Comparison of ENCODE assay signal across 16 cellular contexts in the genomic region with DNA sequence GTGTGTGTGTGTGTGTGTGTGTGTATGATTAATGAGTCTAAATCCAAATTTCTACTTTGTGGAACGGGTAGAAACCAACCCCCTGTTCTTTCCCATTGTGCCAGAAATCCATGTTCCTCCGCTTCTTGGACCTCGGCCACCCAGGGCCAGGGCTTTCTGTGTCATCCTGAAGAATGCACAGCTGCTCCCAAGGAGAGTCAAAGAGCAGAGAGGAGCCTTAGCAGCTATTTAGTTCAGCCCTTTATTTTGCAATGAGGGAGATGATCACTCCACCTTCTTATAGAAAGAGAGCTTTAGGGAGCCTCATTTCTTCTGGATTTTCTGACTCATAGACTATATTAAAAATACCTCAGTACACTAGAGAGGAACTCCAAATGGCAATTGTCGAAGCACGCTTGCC.
DNase-seq lines count a peak whose midpoint lies in the region; ATAC-seq and TF ChIP-seq lines count a peak whose summit lies in the region.
"Had no signal": no experiment of that assay in that cellular context is flagged by ENCODE, and none has a peak within 500 bp of the region (broad histone marks: within the 10 kb centered on the region; RNA-seq: fewer than 3 reads in every experiment).

No MANE protein-coding gene starts in this region.

- H2AFZ ChIP-seq in GM23338: no peak overlapping the region

- no peaks in the 10 kb centered on the region; the same call in 1 of the 2 replicates for H3K9me2 ChIP-seq in GM23338 (ENCODE audit: insufficient read depth)

- H3K27ac Mint-ChIP-seq in GM23338: peak overlapping the region; percentile 66
- H3K27ac Mint-ChIP-seq: CD4-positive, CD25-positive, alpha-beta regulatory T cell had no signal

- H3K4me3 ChIP-seq in GM23338 (no peak overlapping the region), upper lobe of right lung (no peak overlapping the region)
- H3K4me3 ChIP-seq: esophagus squamous epithelium, Peyer's patch had no signal

- TF ChIP-seq CTCF in GM23338 (conservative IDR thresholded peaks at IDR 0.05; ENCODE audit: low read depth in 2 of 2) (no peak), upper lobe of right lung (IDR thresholded peaks at IDR 0.05) (no peak)

- no peaks in the 10 kb centered on the region for H3K9me3 ChIP-seq in upper lobe of right lung
- H3K9me3 ChIP-seq: Peyer's patch had no signal

- intact Hi-C loops in upper lobe of right lung (cut with DNase I): no loop called here

- no peaks in the 10 kb centered on the region for H3K36me3 ChIP-seq in GM23338 (ENCODE audit: insufficient read depth)
- no peaks in the 10 kb centered on the region for H3K36me3 ChIP-seq in upper lobe of right lung
- H3K36me3 ChIP-seq: esophagus squamous epithelium, Peyer's patch, WERI-Rb-1 had no signal

- H3K4me2 ChIP-seq in GM23338: no peak overlapping the region

- no peak overlapping the region for H3K4me3 Mint-ChIP-seq in GM23338
- H3K4me3 Mint-ChIP-seq: CD4-positive, CD25-positive, alpha-beta regulatory T cell had no signal

- no peak; the same call in 2 of the 3 replicates for ATAC-seq in GM23338
- ATAC-seq in upper lobe of right lung: no peak
- ATAC-seq: HepG2, left lobe of liver had no signal

- H3K27me3 ChIP-seq in GM23338 (ENCODE audit: insufficient read depth): no peaks in the 10 kb centered on the region
- peaks cover 8% of the 10 kb centered on the region for H3K27me3 ChIP-seq in upper lobe of right lung
- H3K27me3 ChIP-seq: Peyer's patch had no signal

- H3F3A ChIP-seq in GM23338 (replicated peaks; ENCODE audit: low read depth): no peaks in the 10 kb centered on the region

- H3K9me3 Mint-ChIP-seq in GM23338: no peaks in the 10 kb centered on the region; the same call in 2 of the 3 replicates

- H4K20me1 ChIP-seq in GM23338 (replicated peaks; ENCODE audit: insufficient read depth): no peaks in the 10 kb centered on the region

- H3K4me1 Mint-ChIP-seq in GM23338: peaks cover 41% of the 10 kb centered on the region
- H3K4me1 Mint-ChIP-seq: CD4-positive, CD25-positive, alpha-beta regulatory T cell had no signal

- H3K27me3 Mint-ChIP-seq in GM23338 (ENCODE audit: insufficient read depth, low read depth, poor library complexity): peaks cover 6% of the 10 kb centered on the region

- H3K27ac ChIP-seq in GM23338 (ENCODE audit: low read depth): no peak overlapping the region
- no peak overlapping the region for H3K27ac ChIP-seq in upper lobe of right lung
- H3K27ac ChIP-seq: esophagus squamous epithelium, Peyer's patch, WERI-Rb-1 had no signal

- H3K36me3 Mint-ChIP-seq in GM23338 (ENCODE audit: low read depth): no peaks in the 10 kb centered on the region

- DNase-seq in GM23338 (ENCODE audit: low spot score) (no peak), amniotic epithelial cell (ENCODE audit: low read depth) (peak; percentile 48), fibroblast of the conjunctiva (ENCODE audit: low read depth) (peak; percentile 39), ureter (ENCODE audit: low spot score) (peak; percentile 8), upper lobe of right lung (no peak), DMS153 treated with DMSO at 0.1 percent for 48 hours (lab: John Stamatoyannopoulos, UW; ENCODE audit: unreplicated experiment) (no peak), NCI-H1436 treated with DMSO at 0.1 percent for 48 hours (lab: John Stamatoyannopoulos, UW) (no peak)
- DNase-seq: activated effector memory CD4-positive, alpha-beta T cell treated with anti-CD3 and anti-CD28 coated beads, Interleukin-2, amount 50 U/mL, for 16 hours; aorta; CD4-positive, CD25-positive, alpha-beta regulatory T cell; esophagus squamous epithelium; NCI-H82; Peyer's patch; WERI-Rb-1 had no signal

- H3K79me2 ChIP-seq in GM23338 (replicated peaks; ENCODE audit: insufficient read depth): no peaks in the 10 kb centered on the region

- peaks cover 14% of the 10 kb centered on the region for H3K4me1 ChIP-seq in GM23338 (ENCODE audit: insufficient read depth)
- H3K4me1 ChIP-seq in upper lobe of right lung: no peaks in the 10 kb centered on the region
- H3K4me1 ChIP-seq: Peyer's patch had no signal

TF ChIP-seq in GM23338, 12 proteins besides CTCF, POLR2A, EP300 and RAD21 (continues in another document):
- TF ChIP-seq POLR2AphosphoS5 (IDR thresholded peaks at IDR 0.05; ENCODE audit: low read depth): no peak
- no peak for TF ChIP-seq ZNF114 (CRISPR knock-in tag; IDR thresholded peaks at IDR 0.05)
- TF ChIP-seq, protein P1, sequence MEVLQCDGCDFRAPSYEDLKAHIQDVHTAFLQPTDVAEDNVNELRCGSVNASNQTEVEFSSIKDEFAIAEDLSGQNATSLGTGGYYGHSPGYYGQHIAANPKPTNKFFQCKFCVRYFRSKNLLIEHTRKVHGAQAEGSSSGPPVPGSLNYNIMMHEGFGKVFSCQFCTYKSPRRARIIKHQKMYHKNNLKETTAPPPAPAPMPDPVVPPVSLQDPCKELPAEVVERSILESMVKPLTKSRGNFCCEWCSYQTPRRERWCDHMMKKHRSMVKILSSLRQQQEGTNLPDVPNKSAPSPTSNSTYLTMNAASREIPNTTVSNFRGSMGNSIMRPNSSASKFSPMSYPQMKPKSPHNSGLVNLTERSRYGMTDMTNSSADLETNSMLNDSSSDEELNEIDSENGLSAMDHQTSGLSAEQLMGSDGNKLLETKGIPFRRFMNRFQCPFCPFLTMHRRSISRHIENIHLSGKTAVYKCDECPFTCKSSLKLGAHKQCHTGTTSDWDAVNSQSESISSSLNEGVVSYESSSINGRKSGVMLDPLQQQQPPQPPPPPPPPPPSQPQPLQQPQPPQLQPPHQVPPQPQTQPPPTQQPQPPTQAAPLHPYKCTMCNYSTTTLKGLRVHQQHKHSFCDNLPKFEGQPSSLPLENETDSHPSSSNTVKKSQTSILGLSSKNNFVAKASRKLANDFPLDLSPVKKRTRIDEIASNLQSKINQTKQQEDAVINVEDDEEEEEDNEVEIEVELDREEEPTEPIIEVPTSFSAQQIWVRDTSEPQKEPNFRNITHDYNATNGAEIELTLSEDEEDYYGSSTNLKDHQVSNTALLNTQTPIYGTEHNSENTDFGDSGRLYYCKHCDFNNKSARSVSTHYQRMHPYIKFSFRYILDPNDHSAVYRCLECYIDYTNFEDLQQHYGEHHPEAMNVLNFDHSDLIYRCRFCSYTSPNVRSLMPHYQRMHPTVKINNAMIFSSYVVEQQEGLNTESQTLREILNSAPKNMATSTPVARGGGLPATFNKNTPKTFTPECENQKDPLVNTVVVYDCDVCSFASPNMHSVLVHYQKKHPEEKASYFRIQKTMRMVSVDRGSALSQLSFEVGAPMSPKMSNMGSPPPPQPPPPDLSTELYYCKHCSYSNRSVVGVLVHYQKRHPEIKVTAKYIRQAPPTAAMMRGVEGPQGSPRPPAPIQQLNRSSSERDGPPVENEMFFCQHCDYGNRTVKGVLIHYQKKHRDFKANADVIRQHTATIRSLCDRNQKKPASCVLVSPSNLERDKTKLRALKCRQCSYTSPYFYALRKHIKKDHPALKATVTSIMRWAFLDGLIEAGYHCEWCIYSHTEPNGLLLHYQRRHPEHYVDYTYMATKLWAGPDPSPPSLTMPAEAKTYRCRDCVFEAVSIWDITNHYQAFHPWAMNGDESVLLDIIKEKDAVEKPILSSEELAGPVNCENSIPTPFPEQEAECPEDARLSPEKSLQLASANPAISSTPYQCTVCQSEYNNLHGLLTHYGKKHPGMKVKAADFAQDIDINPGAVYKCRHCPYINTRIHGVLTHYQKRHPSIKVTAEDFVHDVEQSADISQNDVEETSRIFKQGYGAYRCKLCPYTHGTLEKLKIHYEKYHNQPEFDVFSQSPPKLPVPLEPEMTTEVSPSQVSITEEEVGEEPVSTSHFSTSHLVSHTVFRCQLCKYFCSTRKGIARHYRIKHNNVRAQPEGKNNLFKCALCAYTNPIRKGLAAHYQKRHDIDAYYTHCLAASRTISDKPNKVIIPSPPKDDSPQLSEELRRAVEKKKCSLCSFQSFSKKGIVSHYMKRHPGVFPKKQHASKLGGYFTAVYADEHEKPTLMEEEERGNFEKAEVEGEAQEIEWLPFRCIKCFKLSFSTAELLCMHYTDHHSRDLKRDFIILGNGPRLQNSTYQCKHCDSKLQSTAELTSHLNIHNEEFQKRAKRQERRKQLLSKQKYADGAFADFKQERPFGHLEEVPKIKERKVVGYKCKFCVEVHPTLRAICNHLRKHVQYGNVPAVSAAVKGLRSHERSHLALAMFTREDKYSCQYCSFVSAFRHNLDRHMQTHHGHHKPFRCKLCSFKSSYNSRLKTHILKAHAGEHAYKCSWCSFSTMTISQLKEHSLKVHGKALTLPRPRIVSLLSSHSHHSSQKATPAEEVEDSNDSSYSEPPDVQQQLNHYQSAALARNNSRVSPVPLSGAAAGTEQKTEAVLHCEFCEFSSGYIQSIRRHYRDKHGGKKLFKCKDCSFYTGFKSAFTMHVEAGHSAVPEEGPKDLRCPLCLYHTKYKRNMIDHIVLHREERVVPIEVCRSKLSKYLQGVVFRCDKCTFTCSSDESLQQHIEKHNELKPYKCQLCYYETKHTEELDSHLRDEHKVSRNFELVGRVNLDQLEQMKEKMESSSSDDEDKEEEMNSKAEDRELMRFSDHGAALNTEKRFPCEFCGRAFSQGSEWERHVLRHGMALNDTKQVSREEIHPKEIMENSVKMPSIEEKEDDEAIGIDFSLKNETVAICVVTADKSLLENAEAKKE (CRISPR knock-in tag; IDR thresholded peaks at IDR 0.05): no peak
- no peak for TF ChIP-seq CREB1 (CRISPR knock-in tag; IDR thresholded peaks at IDR 0.05; ENCODE audit: low read depth)
- no peak for TF ChIP-seq EZH2 (IDR thresholded peaks at IDR 0.05; ENCODE audit: low read depth, unreplicated experiment)

Comparison
In these comparisons a context has a peak if more than half of its experiments do, and no peak if none do; other contexts are left out.
1. DNase-seq: peak in amniotic epithelial cell (single experiment), fibroblast of the conjunctiva (single experiment) and ureter (single experiment); none in GM23338 (single experiment), upper lobe of right lung (single experiment), DMS153 treated with DMSO at 0.1 percent for 48 hours (single experiment) and NCI-H1436 treated with DMSO at 0.1 percent for 48 hours (single experiment).